Comparison of ENCODE assay signal across 9 cellular contexts in genomic region chr4:155972098-155972497, GRCh38. TPM values are rescaled to one million over a fixed set of nuclear protein-coding genes. Genes with fewer than 3 reads are reported as not detected.
DNase-seq lines count a peak whose midpoint lies in the region; ATAC-seq, FAIRE-seq and TF ChIP-seq lines count a peak whose summit lies in the region.
"Had no signal": no experiment of that assay in that cellular context is flagged by ENCODE, and none has a peak within 500 bp of the region (broad histone marks: within the 10 kb centered on the region; RNA-seq: fewer than 3 reads in every experiment).

No MANE protein-coding gene starts in this region.

- H3K36me3 ChIP-seq in HepG2 (replicated peaks in 1 of 2; ENCODE audit: control insufficient read depth in 1 of 2, insufficient read depth in 2 of 2, low read length in 2 of 2) = no peaks in the 10 kb centered on the region
- H3K36me3 ChIP-seq in uterus = no peaks in the 10 kb centered on the region

- H3K27ac ChIP-seq in HepG2 (ENCODE audit: extremely low read length, insufficient read depth, low read length) (no peak overlapping the region), uterus (no peak overlapping the region)

- TF ChIP-seq EP300 in HepG2 (IDR thresholded peaks at IDR 0.05; ENCODE audit: low read depth in 2 of 2, low read length in 2 of 2) (no peak), HepG2 (CRISPR knock-in tag; IDR thresholded peaks at IDR 0.05; ENCODE audit: borderline replicate concordance) (no peak)

- CTCF ChIA-PET in HepG2 (lab: Yijun Ruan, JAX; ENCODE audit: low intra/inter-chr PET ratio, low total read pairs) = no interaction called here

- no peaks in the 10 kb centered on the region for H3K79me2 ChIP-seq in HepG2 (ENCODE audit: insufficient read depth, low read length)

- H3K9ac ChIP-seq in HepG2 (ENCODE audit: insufficient read depth, low read depth, low read length) = no peak overlapping the region

- TF ChIP-seq POLR2A in HepG2 (IDR thresholded peaks at IDR 0.05; ENCODE audit: insufficient read depth in 1 of 2, low read depth in 2 of 2, low read length in 2 of 2) (no peak), GM12891 (IDR thresholded peaks at IDR 0.05; ENCODE audit: low read depth, low read length) (no peak), uterus (IDR thresholded peaks at IDR 0.05) (no peak)

- H3K27me3 ChIP-seq in HepG2 (ENCODE audit: control insufficient read depth in 1 of 2, insufficient read depth in 2 of 2, low read length in 2 of 2) (no peaks in the 10 kb centered on the region), uterus (no peaks in the 10 kb centered on the region)

- no peak for TF ChIP-seq RAD21 in HepG2 (CRISPR knock-in tag; IDR thresholded peaks at IDR 0.05)

- TF ChIP-seq CTCF in HepG2 (CRISPR knock-in tag; IDR thresholded peaks at IDR 0.05) (peak; percentile 39; the same call in 1 of the 2 replicates), uterus (IDR thresholded peaks at IDR 0.05) (peak in 1 of 4 experiments; percentile 22)

- H2AFZ ChIP-seq in HepG2 (ENCODE audit: low read length) = no peak overlapping the region

- in situ Hi-C loops in SK-MEL-5 (cut with HindIII; ENCODE audit: low pct_unique_long_range_greater_than_20kb, low sequenced_read_pairs) (no loop called here), HepG2 (cut with HindIII; ENCODE audit: extremely low pct_ligation_motif_present, low pct_unique_long_range_greater_than_20kb) (no loop called here)

- H3K4me3 ChIP-seq in HepG2 (replicated peaks in 1 of 3; ENCODE audit: insufficient read depth in 1 of 3, low read depth in 2 of 3, low read length in 3 of 3) (no peak overlapping the region), uterus (no peak overlapping the region)

- ATAC-seq in GM18502 (IDR thresholded peaks at IDR 0.05; ENCODE audit: poor library complexity, unreplicated experiment) (peak; percentile 48), HG02678 (IDR thresholded peaks at IDR 0.05; ENCODE audit: unreplicated experiment) (peak; percentile 43), HepG2 (peak; percentile 62; the same call in 2 of the 3 replicates)

- H4K20me1 ChIP-seq in HepG2 (ENCODE audit: insufficient read depth, low read length) = no peaks in the 10 kb centered on the region

- BruUV-seq in HepG2 (replicated peaks; lab: Mats Ljungman, UMichigan) = no TSS peak

- no peak for FAIRE-seq in HepG2 (lab: Jason Lieb, UNC)
- FAIRE-seq in GM12891 (lab: Jason Lieb, UNC) = no peak

- H3K9me3 ChIP-seq in HepG2 (ENCODE audit: low read length) = no peaks in the 10 kb centered on the region
- no peaks in the 10 kb centered on the region for H3K9me3 ChIP-seq in uterus

- POLR2A ChIA-PET in HepG2 (lab: Yijun Ruan, JAX) = no interaction called here

- H3K4me1 ChIP-seq in HepG2 (ENCODE audit: insufficient read depth, low read length) (no peaks in the 10 kb centered on the region), uterus (no peaks in the 10 kb centered on the region)

- WGBS in HepG2 (ENCODE audit: low lambda C conversion rate) = 7% methylated on average over 4 of the region's 4 CpGs

- intact Hi-C loops in HepG2 (cut with micrococcal nuclease; ENCODE audit: unreplicated experiment) (no loop called here), uterus (cut with DNase I; ENCODE audit: low total_unique reads) (no loop called here)

- peak; percentile 65 for DNase-seq in SK-MEL-5 (ENCODE audit: low read depth, low spot score)
- no peak for DNase-seq in HepG2 (ENCODE audit: low spot score)
- DNase-seq in GM12891 (ENCODE audit: insufficient read length, low spot score) = no peak
- DNase-seq in activated gamma-delta T cell treated with Interleukin-2 at 50 U/mL for 16 hours = no peak
- DNase-seq in uterus = no peak
- no peak for DNase-seq in dermis blood vessel endothelial cell
- DNase-seq: activated B cell treated with CpG ODN at 0.5 μM for 24 hours had no signal

- no peak overlapping the region for H3K4me2 ChIP-seq in HepG2 (ENCODE audit: low read depth, low read length)

TF ChIP-seq in HepG2, 621 proteins besides CTCF, POLR2A, EP300 and RAD21:
- peak; percentile 45 for TF ChIP-seq STAG1 (CRISPR knock-in tag; IDR thresholded peaks at IDR 0.05)
- no peak for TF ChIP-seq ZNF337 (CRISPR knock-in tag; IDR thresholded peaks at IDR 0.05; ENCODE audit: borderline replicate concordance, low read depth)
- TF ChIP-seq ATF5 (CRISPR knock-in tag; IDR thresholded peaks at IDR 0.05; ENCODE audit: low read depth) = no peak
- TF ChIP-seq CREM (IDR thresholded peaks at IDR 0.05) = no peak
- no peak for TF ChIP-seq CREM (CRISPR knock-in tag; IDR thresholded peaks at IDR 0.05)

TF ChIP-seq in GM12891, 5 proteins besides CTCF, POLR2A, EP300 and RAD21:
- TF ChIP-seq SPI1 (IDR thresholded peaks at IDR 0.05; ENCODE audit: low read depth, low read length) (no peak), POU2F2 (IDR thresholded peaks at IDR 0.05; ENCODE audit: low read depth, low read length) (no peak), POLR2AphosphoS5 (IDR thresholded peaks at IDR 0.05; ENCODE audit: low read depth, low read length) (no peak), TAF1 (IDR thresholded peaks at IDR 0.05; ENCODE audit: low read depth, low read length) (no peak), PAX5 (IDR thresholded peaks at IDR 0.05; ENCODE audit: insufficient read depth, low read length, severe bottlenecking) (no peak)
TF ChIP-seq in GM12891: peak in this region for 0.

RNA-seq across cellular contexts. Expression of gene CTSO, which starts 18.4 kb away (rescaled TPM):
- total RNA-seq in SK-MEL-5 (2014; rRNA removed; shearing (Covaris generic)) = 2.0 and 2.4 TPM in 2 replicates
- polyA plus RNA-seq in SK-MEL-5 (2015; cell fraction: cytosol; rRNA removed) = 2.3 and 2.4 TPM in 2 replicates
- 0.42 and 1.3 TPM in 2 replicates for polyA plus RNA-seq in SK-MEL-5 (2015; cell fraction: nucleus; rRNA removed)
- 0.07 TPM in 1 of 2 replicates, not detected in the other for total RNA-seq in HepG2 (2016; rRNA removed; fragmentation: Illumina TruSeq; extraction: Trizol)
- total RNA-seq in HepG2 (2016; cell fraction: cytosol; rRNA removed; fragmentation: Illumina TruSeq; extraction: Trizol; ENCODE audit: low read depth) = not detected in 2 replicates
- total RNA-seq in HepG2 (2016; cell fraction: insoluble cytoplasmic fraction; rRNA removed; fragmentation: Illumina TruSeq; extraction: Trizol) = 0.09 and 0.17 TPM in 2 replicates
- not detected in 2 replicates for total RNA-seq in HepG2 (2016; cell fraction: membrane; rRNA removed; fragmentation: Illumina TruSeq; extraction: Trizol)
- total RNA-seq in HepG2 (2016; cell fraction: nucleus; rRNA removed; fragmentation: Illumina TruSeq; extraction: Trizol) = not detected in 2 replicates
- polyA plus RNA-seq in HepG2 (2011; rRNA removed) = 0.17 TPM in 2 replicates
- 0.08 and 0.27 TPM in 2 replicates for polyA plus RNA-seq in HepG2 (2011; cell fraction: cytosol; rRNA removed)
- polyA plus RNA-seq in HepG2 (2011; cell fraction: nucleus; rRNA removed) = 0.06 and 0.12 TPM in 2 replicates
- 0.31 and 0.32 TPM in 2 replicates for polyA plus RNA-seq in HepG2 (2012)
- polyA plus RNA-seq in HepG2 (2016; cell fraction: cytosol; fragmentation: Illumina TruSeq; extraction: Trizol; ENCODE audit: low read depth) = not detected in 2 replicates
- polyA plus RNA-seq in HepG2 (2016; cell fraction: insoluble cytoplasmic fraction; fragmentation: Illumina TruSeq; extraction: Trizol; ENCODE audit: low read depth) = 0.12 TPM in 1 of 2 replicates, not detected in the other
- polyA plus RNA-seq in HepG2 (2016; cell fraction: membrane; fragmentation: Illumina TruSeq; extraction: Trizol; ENCODE audit: low read depth) = not detected in 2 replicates
- 0.20 TPM in 1 of 2 replicates, not detected in the other for polyA plus RNA-seq in HepG2 (2016; cell fraction: nucleus; fragmentation: Illumina TruSeq; extraction: Trizol; ENCODE audit: insufficient read depth, low read depth)
- not detected in 2 replicates for polyA minus RNA-seq in HepG2 (2011; rRNA and poly(A)+ RNA removed; ENCODE audit: low replicate concordance)
- polyA minus RNA-seq in HepG2 (2011; cell fraction: cytosol; rRNA and poly(A)+ RNA removed) = 0.18 TPM in 1 of 2 replicates, not detected in the other
- polyA minus RNA-seq in HepG2 (2011; cell fraction: nucleus; rRNA and poly(A)+ RNA removed) = 0.12 TPM in 1 of 2 replicates, not detected in the other
- polyA plus RNA-seq in GM12891 (2012; ENCODE audit: low read depth, missing spikeins) = 5.3 TPM
- 10 to 100 TPM; 22.0 to 77.8 (median 28.6) TPM for total RNA-seq in uterus
- total RNA-seq in dermis blood vessel endothelial cell = 9.3 and 10.7 TPM in 2 replicates
